20 cellular contexts compared by ENCODE assay signal in the genomic region with DNA sequence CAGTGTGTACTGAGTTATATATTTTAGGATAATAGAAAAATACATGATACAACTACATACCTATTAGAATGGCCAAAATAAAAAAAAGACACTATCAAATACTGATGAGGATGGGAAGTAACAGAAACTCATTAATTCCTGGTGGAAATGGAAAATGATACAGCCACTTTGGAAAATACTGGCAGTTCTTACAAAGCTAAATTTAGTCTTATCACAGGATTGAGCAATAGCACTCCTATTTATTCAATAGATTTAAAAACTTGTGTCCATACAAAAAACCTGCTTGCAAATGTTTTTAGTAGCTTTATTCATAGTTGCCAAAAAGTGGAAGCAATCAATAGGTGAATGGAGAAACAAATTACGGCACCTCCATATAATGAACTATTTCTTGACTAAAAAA.
"Had no signal": no experiment of that assay in that cellular context is flagged by ENCODE, and none has a peak within 500 bp of the region (broad histone marks: within the 10 kb centered on the region; RNA-seq: fewer than 3 reads in every experiment).

No MANE protein-coding gene starts in this region.

- H3K27ac Mint-ChIP-seq: activated CD8-positive, alpha-beta T cell treated with anti-CD3 and anti-CD28 coated beads, Interleukin-2, amount 10 ng/mL, durations not matched to agents 7 days and 5 days; activated naive CD8-positive, alpha-beta T cell treated with anti-CD3 and anti-CD28 coated beads, Interleukin-2, amount 10 ng/mL, durations not matched to agents 7 days and 5 days; WTC11 had no signal

- H3K4me1 ChIP-seq: SJSA1 had no signal

- H3K9me3 Mint-ChIP-seq: activated naive CD8-positive, alpha-beta T cell treated with anti-CD3 and anti-CD28 coated beads, Interleukin-2, amount 10 ng/mL, durations not matched to agents 7 days and 5 days; central memory CD8-positive, alpha-beta T cell; WTC11 had no signal

- H3K27me3 Mint-ChIP-seq: activated naive CD8-positive, alpha-beta T cell treated with anti-CD3 and anti-CD28 coated beads, Interleukin-2, amount 10 ng/mL, durations not matched to agents 7 days and 5 days; central memory CD8-positive, alpha-beta T cell had no signal

- H3K9me3 ChIP-seq: adrenal gland, SJSA1 had no signal

- H3K4me3 ChIP-seq: adrenal gland, SJSA1 had no signal

- H3K4me1 Mint-ChIP-seq: activated naive CD8-positive, alpha-beta T cell treated with anti-CD3 and anti-CD28 coated beads, Interleukin-2, amount 10 ng/mL, durations not matched to agents 7 days and 5 days; central memory CD8-positive, alpha-beta T cell had no signal

- H3K27ac ChIP-seq: adrenal gland, SJSA1 had no signal

- DNase-seq: activated CD4-positive, alpha-beta T cell treated with anti-CD3 and anti-CD28 coated beads for 48 hours; activated CD4-positive, alpha-beta T cell treated with anti-CD3 and anti-CD28 coated beads, Interleukin-2, amount 50 U/mL, for 4 hours; activated CD4-positive, CD25-positive, alpha-beta regulatory T cell treated with anti-CD3 and anti-CD28 coated beads, Interleukin-2, amount 50 U/mL, for 72 hours; activated CD8-positive, alpha-beta memory T cell treated with anti-CD3 and anti-CD28 coated beads, Interleukin-2, amount 50 U/mL, for 48 hours; activated CD8-positive, alpha-beta T cell treated with anti-CD3 and anti-CD28 coated beads, Interleukin-2, amount 10 ng/mL, durations not matched to agents 7 days and 5 days; activated naive CD4-positive, alpha-beta T cell treated with anti-CD3 and anti-CD28 coated beads, Interleukin-2, amount 50 U/mL, for 16 hours; activated naive CD8-positive, alpha-beta T cell treated with anti-CD3 and anti-CD28 coated beads, Interleukin-2, amount 10 ng/mL, durations not matched to agents 7 days and 5 days; activated T-cell treated with anti-CD3 and anti-CD28 coated beads, Interleukin-2, amount 50 U/mL, for 1 hour; adrenal gland; anterior cingulate cortex; KG1; NCI-H1048; NCI-H187 treated with DMSO at 0.1 percent for 48 hours; NCI-H526; SHP77; SW 1271 had no signal

- H3K36me3 Mint-ChIP-seq: activated naive CD8-positive, alpha-beta T cell treated with anti-CD3 and anti-CD28 coated beads, Interleukin-2, amount 10 ng/mL, durations not matched to agents 7 days and 5 days; WTC11 had no signal

- H3K4me3 Mint-ChIP-seq: activated CD8-positive, alpha-beta T cell treated with anti-CD3 and anti-CD28 coated beads, Interleukin-2, amount 10 ng/mL, durations not matched to agents 7 days and 5 days; activated naive CD8-positive, alpha-beta T cell treated with anti-CD3 and anti-CD28 coated beads, Interleukin-2, amount 10 ng/mL, durations not matched to agents 7 days and 5 days; central memory CD8-positive, alpha-beta T cell; WTC11 had no signal

- ATAC-seq: activated CD8-positive, alpha-beta T cell treated with anti-CD3 and anti-CD28 coated beads, Interleukin-2, amount 10 ng/mL, durations not matched to agents 7 days and 5 days; SK-N-SH treated with all-trans-retinoic acid at 6 μM for 48 hours; WTC11 had no signal

- H3K27me3 ChIP-seq: adrenal gland had no signal

- H3K36me3 ChIP-seq: adrenal gland, SJSA1 had no signal
